In genomic region chr4:132227349-132228165, GRCh38 we compare ENCODE assay signal across 7 cellular contexts.
A peak's percentile ranks its signal among the peaks of the same experiment; 100 is the strongest.
DNase-seq lines count a peak whose midpoint lies in the region; ATAC-seq, FAIRE-seq and TF ChIP-seq lines count a peak whose summit lies in the region.

No MANE protein-coding gene starts in this region.

- H3K79me2 ChIP-seq in neural progenitor cell (ENCODE audit: low read depth): no peaks in the 10 kb centered on the region

- H3K27ac ChIP-seq in neural progenitor cell: no peak overlapping the region

- DNase-seq in LNCaP clone FGC (ENCODE audit: low read depth) (peak; percentile 3), astrocyte of the spinal cord (ENCODE audit: low read depth, low spot score) (peak; percentile 18), neural progenitor cell (ENCODE audit: low spot score) (peak; percentile 88), frontal cortex (ENCODE audit: low spot score in 2 of 2) (no peak)

- no peaks in the 10 kb centered on the region for H3K9me3 ChIP-seq in neural progenitor cell (ENCODE audit: low read depth)

- H3K9ac ChIP-seq in neural progenitor cell: no peak overlapping the region

- no peak for FAIRE-seq in frontal cortex (lab: Jason Lieb, UNC)

- H2AFZ ChIP-seq in neural progenitor cell (replicated peaks): peak overlapping the region; percentile 66

- no peaks in the 10 kb centered on the region for H3K4me1 Mint-ChIP-seq in neural progenitor cell

- H3K27ac Mint-ChIP-seq in neural progenitor cell: no peak overlapping the region

- in situ Hi-C loops in astrocyte of the spinal cord (cut with HindIII; ENCODE audit: low sequenced_read_pairs): no loop called here

- no peaks in the 10 kb centered on the region for H3K9me3 Mint-ChIP-seq in neural progenitor cell

- no peaks in the 10 kb centered on the region for H3F3A ChIP-seq in neural progenitor cell (ENCODE audit: low read depth)

- H4K20me1 ChIP-seq in neural progenitor cell (ENCODE audit: low read depth): no peaks in the 10 kb centered on the region

- H3K27me3 Mint-ChIP-seq in neural progenitor cell (ENCODE audit: insufficient read depth, low read depth): no peaks in the 10 kb centered on the region

- TF ChIP-seq CTCF in GM12872 (IDR thresholded peaks at IDR 0.05; ENCODE audit: insufficient read depth, low read depth, low read length): peak; percentile 46; the same call in 2 of the 3 replicates
- TF ChIP-seq CTCF in LNCaP clone FGC (IDR thresholded peaks at IDR 0.05; ENCODE audit: control insufficient read depth, extremely low read depth, insufficient read depth): peak; percentile 82
- peak; percentile 55 for TF ChIP-seq CTCF in astrocyte of the spinal cord (IDR thresholded peaks at IDR 0.05; ENCODE audit: low read depth, low read length)
- peak; percentile 78 for TF ChIP-seq CTCF in neural progenitor cell (IDR thresholded peaks at IDR 0.05)

- H3K4me3 ChIP-seq in LNCaP clone FGC (ENCODE audit: low read depth, low read length) (no peak overlapping the region), astrocyte of the spinal cord (ENCODE audit: low read depth, low read length) (peak overlapping the region; percentile 13), neural progenitor cell (no peak overlapping the region)

- H3K27me3 ChIP-seq in neural progenitor cell: no peaks in the 10 kb centered on the region

- H3K36me3 Mint-ChIP-seq in neural progenitor cell: no peaks in the 10 kb centered on the region

- no peak overlapping the region for H3K4me2 ChIP-seq in neural progenitor cell

- H3K4me3 Mint-ChIP-seq in neural progenitor cell: no peak overlapping the region

- ATAC-seq in GM21723 (IDR thresholded peaks at IDR 0.05; ENCODE audit: unreplicated experiment): no peak
- ATAC-seq in GM18861 (IDR thresholded peaks at IDR 0.05; ENCODE audit: unreplicated experiment): no peak

- H3K4me1 ChIP-seq in neural progenitor cell: no peaks in the 10 kb centered on the region

- no peaks in the 10 kb centered on the region for H3K36me3 ChIP-seq in neural progenitor cell

Comparison
In these comparisons a context has a peak if more than half of its experiments do, and no peak if none do; other contexts are left out.
1. DNase-seq: peak in LNCaP clone FGC (single experiment), astrocyte of the spinal cord (single experiment) and neural progenitor cell (single experiment); none in frontal cortex (0 of 2).
2. Peak in every context shown above with its lines, with median percentiles within 50 percentile points of each other: CTCF ChIP-seq.